8 cellular contexts compared by ENCODE assay signal in genomic region chr5:176389114-176389768, GRCh38. TPM values are rescaled to one million over a fixed set of nuclear protein-coding genes. Genes with fewer than 3 reads are reported as not detected.
A peak's percentile ranks its signal among the peaks of the same experiment; 100 is the strongest.
DNase-seq lines count a peak whose midpoint lies in the region; ATAC-seq and TF ChIP-seq lines count a peak whose summit lies in the region.

No MANE protein-coding gene starts in this region.

- H3K27ac ChIP-seq in KOPT-K1 (ENCODE audit: low read depth, low read length, poor library complexity, severe bottlenecking) (peak overlapping the region; percentile 93), right lobe of liver (peak overlapping the region; percentile 87 to 95 (median 91)), tibial artery (peak overlapping the region; percentile 88 to 92)

- TF ChIP-seq POLR2A in GM15510 (IDR thresholded peaks at IDR 0.05; ENCODE audit: borderline replicate concordance, extremely low read depth, insufficient read length) (peak; percentile 78), right lobe of liver (IDR thresholded peaks at IDR 0.05) (peak; percentile 89)

- peaks cover 93% of the 10 kb centered on the region for H3K36me3 Mint-ChIP-seq in MCF 10A (ENCODE audit: insufficient read depth, unreplicated experiment)

- CTCF ChIA-PET in MCF 10A (lab: Yijun Ruan, JAX), result interaction anchor here (0.6 to 1.6 kb wide), 2 partner anchors 26 to 174 kb away, joined by 3 to 5 read pairs; no protein-coding TSS in a partner anchor

- H3K27ac Mint-ChIP-seq in MCF 10A (ENCODE audit: low read depth, unreplicated experiment), result peak overlapping the region; percentile 99

- peak; percentile 38 for ATAC-seq in GM21723 (IDR thresholded peaks at IDR 0.05; ENCODE audit: unreplicated experiment)
- ATAC-seq in right lobe of liver, result peak in 3 of 4 donors; percentile 22 to 50 (median 27)
- no peak for ATAC-seq in HG03097 (IDR thresholded peaks at IDR 0.05; ENCODE audit: low FRiP score, unreplicated experiment)

- peak overlapping the region; percentile 98 for H3K4me3 Mint-ChIP-seq in MCF 10A (ENCODE audit: unreplicated experiment)

- peak overlapping the region; percentile 82 to 97 (median 93) for H3K4me3 ChIP-seq in right lobe of liver
- peak overlapping the region; percentile 79 to 80 for H3K4me3 ChIP-seq in tibial artery

- BruUV-seq in MCF 10A (replicated peaks; lab: Mats Ljungman, UMichigan), result TSS peak; percentile 94

- H3K27me3 ChIP-seq in right lobe of liver (no peaks in the 10 kb centered on the region), tibial artery (no peaks in the 10 kb centered on the region)

- H3K4me1 Mint-ChIP-seq in MCF 10A (ENCODE audit: insufficient read depth, unreplicated experiment), result peaks cover 22% of the 10 kb centered on the region

- H3K27me3 Mint-ChIP-seq in MCF 10A (ENCODE audit: insufficient read depth, unreplicated experiment), result no peaks in the 10 kb centered on the region

- TF ChIP-seq CTCF in MCF 10A (IDR thresholded peaks at IDR 0.05; ENCODE audit: unreplicated experiment) (no peak), right lobe of liver (IDR thresholded peaks at IDR 0.05) (no peak), tibial artery (IDR thresholded peaks at IDR 0.05) (no peak)

- H3K9me3 Mint-ChIP-seq in MCF 10A (ENCODE audit: unreplicated experiment), result no peaks in the 10 kb centered on the region

- H3K9me3 ChIP-seq in KOPT-K1 (ENCODE audit: insufficient read depth, low read length, poor library complexity, severe bottlenecking), result no peaks in the 10 kb centered on the region
- H3K9me3 ChIP-seq in right lobe of liver, result no peaks in the 10 kb centered on the region
- H3K9me3 ChIP-seq in tibial artery, result no peaks in the 10 kb centered on the region

- intact Hi-C loops in MCF 10A (cut with micrococcal nuclease), result loop anchor here (10.0 kb wide), 1 partner anchor 574 kb away; no protein-coding TSS in a partner anchor
- intact Hi-C loops in right lobe of liver (cut with DNase I), result no loop called here
- intact Hi-C loops in tibial artery (cut with DNase I; ENCODE audit: low total_unique reads), result no loop called here

- POLR2A ChIA-PET in MCF 10A (lab: Yijun Ruan, JAX), result interaction anchor here (0.5 to 6.7 kb wide), 12 partner anchors 10 to 659 kb away, joined by 3 to 110 read pairs (median 10); partner anchors contain the start of genes CLTB, FAF2, KIAA1191 and RNF44

- H3K36me3 ChIP-seq in KOPT-K1 (ENCODE audit: insufficient read depth, low read length) (peaks cover 71% of the 10 kb centered on the region), right lobe of liver (peaks cover 0 to 23% (median 7%) of the 10 kb centered on the region in 4 donors), tibial artery (peaks cover 11 to 46% (median 39%) of the 10 kb centered on the region in 3 donors)

- no peak for DNase-seq in MCF 10A (ENCODE audit: unreplicated experiment)
- no peak for DNase-seq in right lobe of liver
- no peak for DNase-seq in tibial artery
- no peak for DNase-seq in Ammon's horn (ENCODE audit: low spot score)

- peaks cover 0 to 27% (median 6%) of the 10 kb centered on the region in 4 donors for H3K4me1 ChIP-seq in right lobe of liver
- H3K4me1 ChIP-seq in tibial artery, result peaks cover 0 to 24% (median 20%) of the 10 kb centered on the region in 4 donors

- under 1% methylated on average over 11 of the region's 29 CpGs for WGBS in right lobe of liver (ENCODE audit: insufficient coverage, low coverage, low lambda C conversion rate, missing lambda C conversion rate)

RNA-seq across cellular contexts. Expression of gene HIGD2A, which starts 0.7 kb away (rescaled TPM):
- total RNA-seq in MCF 10A (2022) (167 and 196 TPM in 2 replicates), right lobe of liver (100 to 1,000 TPM in 2 of 6 experiments, 10 to 100 TPM in 4; 39.0 to 107 (median 56.5) TPM)

RNA-seq across cellular contexts. Expression of gene NOP16, which starts 0.8 kb away (rescaled TPM):
- 90.9 and 134 TPM in 2 replicates for total RNA-seq in MCF 10A (2022)
- 10 to 100 TPM; 12.8 to 19.6 (median 17.2) TPM for total RNA-seq in right lobe of liver

RNA-seq across cellular contexts. Expression of gene ARL10, which starts 24.0 kb away (rescaled TPM):
- total RNA-seq in MCF 10A (2022) (1.1 and 1.3 TPM in 2 replicates), right lobe of liver (1 to 10 TPM in 5 of 6 experiments, under 1 TPM in 1; 0.93 to 2.4 (median 1.1) TPM)

RNA-seq across cellular contexts. Expression of gene CLTB, which starts 27.1 kb away (rescaled TPM):
- total RNA-seq in MCF 10A (2022), result 333 and 339 TPM in 2 replicates
- 10 to 100 TPM; 28.6 to 73.0 (median 31.3) TPM for total RNA-seq in right lobe of liver

RNA-seq across cellular contexts. Expression of gene KIAA1191, which starts 27.7 kb away (rescaled TPM):
- total RNA-seq in MCF 10A (2022), result 83.8 and 92.0 TPM in 2 replicates
- 10 to 100 TPM; 49.7 to 65.0 (median 57.6) TPM for total RNA-seq in right lobe of liver
